ENCODE assay signal across 1 cellular context in genomic region chr21:17467392-17467791, GRCh38.
TF ChIP-seq lines count a peak whose summit lies in the region.

No MANE protein-coding gene starts in this region.

TF ChIP-seq in GM23338, 12 proteins besides CTCF, POLR2A, EP300 and RAD21:
- TF ChIP-seq, protein P1, sequence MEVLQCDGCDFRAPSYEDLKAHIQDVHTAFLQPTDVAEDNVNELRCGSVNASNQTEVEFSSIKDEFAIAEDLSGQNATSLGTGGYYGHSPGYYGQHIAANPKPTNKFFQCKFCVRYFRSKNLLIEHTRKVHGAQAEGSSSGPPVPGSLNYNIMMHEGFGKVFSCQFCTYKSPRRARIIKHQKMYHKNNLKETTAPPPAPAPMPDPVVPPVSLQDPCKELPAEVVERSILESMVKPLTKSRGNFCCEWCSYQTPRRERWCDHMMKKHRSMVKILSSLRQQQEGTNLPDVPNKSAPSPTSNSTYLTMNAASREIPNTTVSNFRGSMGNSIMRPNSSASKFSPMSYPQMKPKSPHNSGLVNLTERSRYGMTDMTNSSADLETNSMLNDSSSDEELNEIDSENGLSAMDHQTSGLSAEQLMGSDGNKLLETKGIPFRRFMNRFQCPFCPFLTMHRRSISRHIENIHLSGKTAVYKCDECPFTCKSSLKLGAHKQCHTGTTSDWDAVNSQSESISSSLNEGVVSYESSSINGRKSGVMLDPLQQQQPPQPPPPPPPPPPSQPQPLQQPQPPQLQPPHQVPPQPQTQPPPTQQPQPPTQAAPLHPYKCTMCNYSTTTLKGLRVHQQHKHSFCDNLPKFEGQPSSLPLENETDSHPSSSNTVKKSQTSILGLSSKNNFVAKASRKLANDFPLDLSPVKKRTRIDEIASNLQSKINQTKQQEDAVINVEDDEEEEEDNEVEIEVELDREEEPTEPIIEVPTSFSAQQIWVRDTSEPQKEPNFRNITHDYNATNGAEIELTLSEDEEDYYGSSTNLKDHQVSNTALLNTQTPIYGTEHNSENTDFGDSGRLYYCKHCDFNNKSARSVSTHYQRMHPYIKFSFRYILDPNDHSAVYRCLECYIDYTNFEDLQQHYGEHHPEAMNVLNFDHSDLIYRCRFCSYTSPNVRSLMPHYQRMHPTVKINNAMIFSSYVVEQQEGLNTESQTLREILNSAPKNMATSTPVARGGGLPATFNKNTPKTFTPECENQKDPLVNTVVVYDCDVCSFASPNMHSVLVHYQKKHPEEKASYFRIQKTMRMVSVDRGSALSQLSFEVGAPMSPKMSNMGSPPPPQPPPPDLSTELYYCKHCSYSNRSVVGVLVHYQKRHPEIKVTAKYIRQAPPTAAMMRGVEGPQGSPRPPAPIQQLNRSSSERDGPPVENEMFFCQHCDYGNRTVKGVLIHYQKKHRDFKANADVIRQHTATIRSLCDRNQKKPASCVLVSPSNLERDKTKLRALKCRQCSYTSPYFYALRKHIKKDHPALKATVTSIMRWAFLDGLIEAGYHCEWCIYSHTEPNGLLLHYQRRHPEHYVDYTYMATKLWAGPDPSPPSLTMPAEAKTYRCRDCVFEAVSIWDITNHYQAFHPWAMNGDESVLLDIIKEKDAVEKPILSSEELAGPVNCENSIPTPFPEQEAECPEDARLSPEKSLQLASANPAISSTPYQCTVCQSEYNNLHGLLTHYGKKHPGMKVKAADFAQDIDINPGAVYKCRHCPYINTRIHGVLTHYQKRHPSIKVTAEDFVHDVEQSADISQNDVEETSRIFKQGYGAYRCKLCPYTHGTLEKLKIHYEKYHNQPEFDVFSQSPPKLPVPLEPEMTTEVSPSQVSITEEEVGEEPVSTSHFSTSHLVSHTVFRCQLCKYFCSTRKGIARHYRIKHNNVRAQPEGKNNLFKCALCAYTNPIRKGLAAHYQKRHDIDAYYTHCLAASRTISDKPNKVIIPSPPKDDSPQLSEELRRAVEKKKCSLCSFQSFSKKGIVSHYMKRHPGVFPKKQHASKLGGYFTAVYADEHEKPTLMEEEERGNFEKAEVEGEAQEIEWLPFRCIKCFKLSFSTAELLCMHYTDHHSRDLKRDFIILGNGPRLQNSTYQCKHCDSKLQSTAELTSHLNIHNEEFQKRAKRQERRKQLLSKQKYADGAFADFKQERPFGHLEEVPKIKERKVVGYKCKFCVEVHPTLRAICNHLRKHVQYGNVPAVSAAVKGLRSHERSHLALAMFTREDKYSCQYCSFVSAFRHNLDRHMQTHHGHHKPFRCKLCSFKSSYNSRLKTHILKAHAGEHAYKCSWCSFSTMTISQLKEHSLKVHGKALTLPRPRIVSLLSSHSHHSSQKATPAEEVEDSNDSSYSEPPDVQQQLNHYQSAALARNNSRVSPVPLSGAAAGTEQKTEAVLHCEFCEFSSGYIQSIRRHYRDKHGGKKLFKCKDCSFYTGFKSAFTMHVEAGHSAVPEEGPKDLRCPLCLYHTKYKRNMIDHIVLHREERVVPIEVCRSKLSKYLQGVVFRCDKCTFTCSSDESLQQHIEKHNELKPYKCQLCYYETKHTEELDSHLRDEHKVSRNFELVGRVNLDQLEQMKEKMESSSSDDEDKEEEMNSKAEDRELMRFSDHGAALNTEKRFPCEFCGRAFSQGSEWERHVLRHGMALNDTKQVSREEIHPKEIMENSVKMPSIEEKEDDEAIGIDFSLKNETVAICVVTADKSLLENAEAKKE (CRISPR knock-in tag; IDR thresholded peaks at IDR 0.05): no peak
- TF ChIP-seq, protein P2, sequence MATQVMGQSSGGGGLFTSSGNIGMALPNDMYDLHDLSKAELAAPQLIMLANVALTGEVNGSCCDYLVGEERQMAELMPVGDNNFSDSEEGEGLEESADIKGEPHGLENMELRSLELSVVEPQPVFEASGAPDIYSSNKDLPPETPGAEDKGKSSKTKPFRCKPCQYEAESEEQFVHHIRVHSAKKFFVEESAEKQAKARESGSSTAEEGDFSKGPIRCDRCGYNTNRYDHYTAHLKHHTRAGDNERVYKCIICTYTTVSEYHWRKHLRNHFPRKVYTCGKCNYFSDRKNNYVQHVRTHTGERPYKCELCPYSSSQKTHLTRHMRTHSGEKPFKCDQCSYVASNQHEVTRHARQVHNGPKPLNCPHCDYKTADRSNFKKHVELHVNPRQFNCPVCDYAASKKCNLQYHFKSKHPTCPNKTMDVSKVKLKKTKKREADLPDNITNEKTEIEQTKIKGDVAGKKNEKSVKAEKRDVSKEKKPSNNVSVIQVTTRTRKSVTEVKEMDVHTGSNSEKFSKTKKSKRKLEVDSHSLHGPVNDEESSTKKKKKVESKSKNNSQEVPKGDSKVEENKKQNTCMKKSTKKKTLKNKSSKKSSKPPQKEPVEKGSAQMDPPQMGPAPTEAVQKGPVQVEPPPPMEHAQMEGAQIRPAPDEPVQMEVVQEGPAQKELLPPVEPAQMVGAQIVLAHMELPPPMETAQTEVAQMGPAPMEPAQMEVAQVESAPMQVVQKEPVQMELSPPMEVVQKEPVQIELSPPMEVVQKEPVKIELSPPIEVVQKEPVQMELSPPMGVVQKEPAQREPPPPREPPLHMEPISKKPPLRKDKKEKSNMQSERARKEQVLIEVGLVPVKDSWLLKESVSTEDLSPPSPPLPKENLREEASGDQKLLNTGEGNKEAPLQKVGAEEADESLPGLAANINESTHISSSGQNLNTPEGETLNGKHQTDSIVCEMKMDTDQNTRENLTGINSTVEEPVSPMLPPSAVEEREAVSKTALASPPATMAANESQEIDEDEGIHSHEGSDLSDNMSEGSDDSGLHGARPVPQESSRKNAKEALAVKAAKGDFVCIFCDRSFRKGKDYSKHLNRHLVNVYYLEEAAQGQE (IDR thresholded peaks at IDR 0.05; ENCODE audit: unreplicated experiment): no peak
- TF ChIP-seq NANOG (IDR thresholded peaks at IDR 0.05; ENCODE audit: borderline replicate concordance) (no peak), ZNF114 (CRISPR knock-in tag; IDR thresholded peaks at IDR 0.05) (no peak), EZH2phosphoT487 (IDR thresholded peaks at IDR 0.05; ENCODE audit: unreplicated experiment) (no peak), ETS1 (IDR thresholded peaks at IDR 0.05) (no peak), EZH2 (IDR thresholded peaks at IDR 0.05; ENCODE audit: low read depth, unreplicated experiment) (no peak), STAT1 (IDR thresholded peaks at IDR 0.05; ENCODE audit: unreplicated experiment) (no peak), ZNF331 (CRISPR knock-in tag; IDR thresholded peaks at IDR 0.05; ENCODE audit: low read depth) (no peak), CREB1 (CRISPR knock-in tag; IDR thresholded peaks at IDR 0.05; ENCODE audit: low read depth) (no peak), JUNB (IDR thresholded peaks at IDR 0.05; ENCODE audit: unreplicated experiment) (no peak), POLR2AphosphoS5 (IDR thresholded peaks at IDR 0.05; ENCODE audit: low read depth) (no peak)
